1 cellular context compared by ENCODE assay signal in genomic region chr14:32206552-32206951, GRCh38.
TF ChIP-seq lines count a peak whose summit lies in the region.

No MANE protein-coding gene starts in this region.

TF ChIP-seq in H1, 55 proteins besides CTCF, POLR2A, EP300 and RAD21:
- TF ChIP-seq CHD7 (IDR thresholded peaks at IDR 0.05; ENCODE audit: insufficient replicate concordance, low read length) (no peak), ATF2 (IDR thresholded peaks at IDR 0.05; ENCODE audit: low read length) (no peak), HDAC2 (IDR thresholded peaks at IDR 0.05; ENCODE audit: borderline replicate concordance in 1 of 2, low read depth in 2 of 2, low read length in 2 of 2) (no peak), GTF2F1 (IDR thresholded peaks at IDR 0.05; ENCODE audit: borderline replicate concordance, low read depth, low read length) (no peak), BCL11A (IDR thresholded peaks at IDR 0.05; ENCODE audit: low read depth in 2 of 2, low read length in 2 of 2) (no peak), SIX5 (IDR thresholded peaks at IDR 0.05; ENCODE audit: low read depth, low read length) (no peak), TCF12 (IDR thresholded peaks at IDR 0.05; ENCODE audit: low read depth, low read length) (no peak), USF2 (IDR thresholded peaks at IDR 0.05; ENCODE audit: low read length) (no peak), SIN3A (conservative IDR thresholded peaks at IDR 0.05 in 1 of 2, IDR thresholded peaks at IDR 0.05 in 1 of 2; ENCODE audit: low read depth in 1 of 2, low read length in 2 of 2) (no peak), POLR2AphosphoS5 (IDR thresholded peaks at IDR 0.05; ENCODE audit: low read depth, low read length) (no peak), GABPA (IDR thresholded peaks at IDR 0.05; ENCODE audit: borderline replicate concordance, insufficient read depth, low read length) (no peak), JUND (IDR thresholded peaks at IDR 0.05; ENCODE audit: low read length) (no peak)
TF ChIP-seq in H1: peak in this region for 0.
